In genomic region chr6:322205-322930, GRCh38 we compare ENCODE assay signal across 24 cellular contexts. TPM values are rescaled to one million over a fixed set of nuclear protein-coding genes. Genes with fewer than 3 reads are reported as not detected.
A peak's percentile ranks its signal among the peaks of the same experiment; 100 is the strongest.
DNase-seq lines count a peak whose midpoint lies in the region; ATAC-seq and TF ChIP-seq lines count a peak whose summit lies in the region.
"Had no signal": no experiment of that assay in that cellular context is flagged by ENCODE, and none has a peak within 500 bp of the region (broad histone marks: within the 10 kb centered on the region; RNA-seq: fewer than 3 reads in every experiment).

No MANE protein-coding gene starts in this region.

- H3K9ac ChIP-seq in SK-N-SH: no peak overlapping the region

- H3K27ac Mint-ChIP-seq in activated T-cell treated with anti-CD3 and anti-CD28 coated beads, Interleukin-2, amount 50 U/mL, for 24 hours: no peak overlapping the region
- H3K27ac Mint-ChIP-seq: activated CD4-positive, alpha-beta T cell treated with anti-CD3 and anti-CD28 coated beads, Interleukin-2, amount 10 ng/mL, durations not matched to agents 7 days and 5 days; brain; CD8-positive, alpha-beta memory T cell; memory B cell; nephron; stimulated activated naive CD8-positive, alpha-beta T cell treated with anti-CD3 and anti-CD28 coated beads, Interleukin-15, Interleukin-2, amounts not matched to agents 100 ng/mL and 50 ng/mL, for 24 hours had no signal

- no peaks in the 10 kb centered on the region for H3K9me3 Mint-ChIP-seq in activated T-cell treated with anti-CD3 and anti-CD28 coated beads, Interleukin-2, amount 50 U/mL, for 24 hours
- H3K9me3 Mint-ChIP-seq: activated CD4-positive, alpha-beta T cell treated with anti-CD3 and anti-CD28 coated beads, Interleukin-2, amount 10 ng/mL, durations not matched to agents 7 days and 5 days; memory B cell; stimulated activated naive CD8-positive, alpha-beta T cell treated with anti-CD3 and anti-CD28 coated beads, Interleukin-15, Interleukin-2, amounts not matched to agents 100 ng/mL and 50 ng/mL, for 24 hours had no signal

- CTCF ChIA-PET in SK-N-SH (lab: Yijun Ruan, JAX): interaction anchor here (0.8 kb wide), 1 partner anchor 9 kb away, joined by 3 read pairs; no protein-coding TSS in a partner anchor

- no peaks in the 10 kb centered on the region for H3K79me2 ChIP-seq in SK-N-SH (ENCODE audit: insufficient read depth)

- no peak overlapping the region for H2AFZ ChIP-seq in SK-N-SH (ENCODE audit: low read depth)

- intact Hi-C loops in posterior vena cava (cut with DNase I): no loop called here

- no peaks in the 10 kb centered on the region for H3K9me2 ChIP-seq in SK-N-SH

- no peaks in the 10 kb centered on the region for H3K9me3 ChIP-seq in SK-N-SH
- H3K9me3 ChIP-seq: uterus had no signal

- POLR2A ChIA-PET in SK-N-SH (lab: Yijun Ruan, JAX): no interaction called here

- H3K27me3 ChIP-seq in H7 (ENCODE audit: control insufficient read depth, insufficient read depth, low read length) (no peaks in the 10 kb centered on the region), SK-N-SH (ENCODE audit: insufficient read depth) (peaks cover 23% of the 10 kb centered on the region)
- H3K27me3 ChIP-seq: uterus had no signal

- peaks cover 6% of the 10 kb centered on the region for H3K36me3 Mint-ChIP-seq in activated T-cell treated with anti-CD3 and anti-CD28 coated beads, Interleukin-2, amount 50 U/mL, for 24 hours (ENCODE audit: low read depth)
- H3K36me3 Mint-ChIP-seq: brain had no signal

- H3K4me1 Mint-ChIP-seq in activated T-cell treated with anti-CD3 and anti-CD28 coated beads, Interleukin-2, amount 50 U/mL, for 24 hours (ENCODE audit: low read depth): peaks cover 5% of the 10 kb centered on the region
- H3K4me1 Mint-ChIP-seq: brain had no signal

- no peaks in the 10 kb centered on the region for H3F3A ChIP-seq in SK-N-SH (replicated peaks; ENCODE audit: insufficient read depth)

- TF ChIP-seq EP300 in SK-N-SH (IDR thresholded peaks at IDR 0.05; ENCODE audit: borderline replicate concordance in 1 of 2, low read depth in 1 of 2, low read length in 1 of 2): no peak

- no peak overlapping the region for H3K4me3 ChIP-seq in H7 (ENCODE audit: insufficient read depth, low read depth, low read length)
- no peak overlapping the region for H3K4me3 ChIP-seq in SK-N-SH (ENCODE audit: low read depth in 2 of 2, low read length in 1 of 2)
- H3K4me3 ChIP-seq: uterus had no signal

- WGBS in SK-N-SH (ENCODE audit: low lambda C conversion rate): 46% methylated on average over 14 of the region's 15 CpGs

- ATAC-seq in HG03432 (IDR thresholded peaks at IDR 0.05; ENCODE audit: unreplicated experiment): no peak
- ATAC-seq in stimulated activated naive CD8-positive, alpha-beta T cell treated with anti-CD3 and anti-CD28 coated beads, Interleukin-15, Interleukin-2, amounts not matched to agents 100 U/mL and 50 U/mL, for 24 hours: no peak

- H3K4me2 ChIP-seq in SK-N-SH: no peak overlapping the region

- H4K20me1 ChIP-seq in SK-N-SH (ENCODE audit: insufficient read depth): 0 out of 2 replicates have a peak, but pooled peaks cover 4% of the 10 kb centered on the region

- H3K4me1 ChIP-seq in SK-N-SH (ENCODE audit: control insufficient read depth in 1 of 2, insufficient read depth in 2 of 2, low read depth in 1 of 2, low read length in 1 of 2): no peaks in the 10 kb centered on the region

- no peak overlapping the region for H3K27ac ChIP-seq in SK-N-SH (ENCODE audit: low read depth in 2 of 2, low read length in 1 of 2)
- H3K27ac ChIP-seq: uterus had no signal

- H3K4me3 Mint-ChIP-seq in activated T-cell treated with anti-CD3 and anti-CD28 coated beads, Interleukin-2, amount 50 U/mL, for 24 hours: no peak overlapping the region
- H3K4me3 Mint-ChIP-seq: activated CD4-positive, alpha-beta T cell treated with anti-CD3 and anti-CD28 coated beads, Interleukin-2, amount 10 ng/mL, durations not matched to agents 7 days and 5 days; brain; CD8-positive, alpha-beta memory T cell; memory B cell; nephron; stimulated activated naive CD8-positive, alpha-beta T cell treated with anti-CD3 and anti-CD28 coated beads, Interleukin-15, Interleukin-2, amounts not matched to agents 100 ng/mL and 50 ng/mL, for 24 hours had no signal

- peak; percentile 29 for DNase-seq in activated T-cell treated with anti-CD3 and anti-CD28 coated beads, Interleukin-2, amount 50 U/mL, for 24 hours
- DNase-seq in activated T-cell treated with anti-CD3 and anti-CD28 coated beads, Interleukin-2, amount 50 U/mL, for 48 hours: no peak
- peak; percentile 69 for DNase-seq in H7
- DNase-seq in SK-N-SH: no peak
- DNase-seq in posterior vena cava (ENCODE audit: low spot score): peak; percentile 68
- no peak for DNase-seq in NCI-H2081 treated with DMSO at 0.1 percent for 48 hours (lab: John Stamatoyannopoulos, UW)
- no peak for DNase-seq in stimulated activated naive CD8-positive, alpha-beta T cell treated with anti-CD3 and anti-CD28 coated beads, Interleukin-15, Interleukin-2, amounts not matched to agents 100 U/mL and 50 U/mL, for 24 hours
- DNase-seq: activated CD4-positive, alpha-beta T cell treated with anti-CD3 and anti-CD28 coated beads, Interleukin-2, amount 10 ng/mL, durations not matched to agents 7 days and 5 days; activated naive CD4-positive, alpha-beta T cell treated with anti-CD3 and anti-CD28 coated beads, Interleukin-2, amount 50 U/mL, for 16 hours; activated T-cell treated with anti-CD3 and anti-CD28 coated beads for 4 hours; CD8-positive, alpha-beta memory T cell; dermis blood vessel endothelial cell; EL; erythroblast; NCI-H1048; NCI-H2171 treated with DMSO at 0.1 percent for 48 hours; SHP77; T-helper 9 cell; uterus had no signal

- 0 out of 2 replicates have a peak, but pooled peaks have one; percentile 10 for TF ChIP-seq CTCF in SK-N-SH (IDR thresholded peaks at IDR 0.05)

- H3K27me3 Mint-ChIP-seq in activated T-cell treated with anti-CD3 and anti-CD28 coated beads, Interleukin-2, amount 50 U/mL, for 24 hours: no peaks in the 10 kb centered on the region
- H3K27me3 Mint-ChIP-seq: activated CD4-positive, alpha-beta T cell treated with anti-CD3 and anti-CD28 coated beads, Interleukin-2, amount 10 ng/mL, durations not matched to agents 7 days and 5 days; CD8-positive, alpha-beta memory T cell; memory B cell; stimulated activated naive CD8-positive, alpha-beta T cell treated with anti-CD3 and anti-CD28 coated beads, Interleukin-15, Interleukin-2, amounts not matched to agents 100 ng/mL and 50 ng/mL, for 24 hours had no signal

- no peak for TF ChIP-seq RAD21 in SK-N-SH (IDR thresholded peaks at IDR 0.05; ENCODE audit: low read length)

- H3K36me3 ChIP-seq in H7 (replicated peaks; ENCODE audit: control insufficient read depth, insufficient read depth, low read length) (no peaks in the 10 kb centered on the region; the same call in 1 of the 2 replicates), SK-N-SH (replicated peaks in 1 of 2; ENCODE audit: control insufficient read depth in 1 of 2, insufficient read depth in 2 of 2, low read length in 1 of 2) (no peaks in the 10 kb centered on the region)
- H3K36me3 ChIP-seq: uterus had no signal

TF ChIP-seq in SK-N-SH, 30 proteins besides CTCF, POLR2A, EP300 and RAD21 (continues in another document):
- TF ChIP-seq GABPA (IDR thresholded peaks at IDR 0.05; ENCODE audit: low read depth) (no peak), FOXJ3 (CRISPR knock-in tag; IDR thresholded peaks at IDR 0.05) (no peak), CHD2 (IDR thresholded peaks at IDR 0.05; ENCODE audit: low read length, partially characterized antibody) (no peak), REST (IDR thresholded peaks at IDR 0.05; ENCODE audit: low read depth, low read length) (no peak), TAF1 (IDR thresholded peaks at IDR 0.05; ENCODE audit: borderline replicate concordance, low read depth, low read length) (no peak)
- TF ChIP-seq, protein P1, sequence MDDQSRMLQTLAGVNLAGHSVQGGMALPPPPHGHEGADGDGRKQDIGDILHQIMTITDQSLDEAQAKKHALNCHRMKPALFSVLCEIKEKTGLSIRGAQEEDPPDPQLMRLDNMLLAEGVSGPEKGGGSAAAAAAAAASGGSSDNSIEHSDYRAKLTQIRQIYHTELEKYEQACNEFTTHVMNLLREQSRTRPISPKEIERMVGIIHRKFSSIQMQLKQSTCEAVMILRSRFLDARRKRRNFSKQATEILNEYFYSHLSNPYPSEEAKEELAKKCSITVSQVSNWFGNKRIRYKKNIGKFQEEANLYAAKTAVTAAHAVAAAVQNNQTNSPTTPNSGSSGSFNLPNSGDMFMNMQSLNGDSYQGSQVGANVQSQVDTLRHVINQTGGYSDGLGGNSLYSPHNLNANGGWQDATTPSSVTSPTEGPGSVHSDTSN (IDR thresholded peaks at IDR 0.05): no peak

RNA-seq across cellular contexts. Expression of gene DUSP22, which starts 30.1 kb away (rescaled TPM):
- 30.7 and 42.1 TPM in 2 replicates for total RNA-seq in H7 (2014; rRNA removed; shearing (Covaris generic))
- polyA plus RNA-seq in SK-N-SH (2012; rRNA removed): 5.6 and 6.8 TPM in 2 replicates
- polyA plus RNA-seq in SK-N-SH (2012; cell fraction: cytosol; rRNA removed): 6.5 and 6.7 TPM in 2 replicates
- polyA plus RNA-seq in SK-N-SH (2012; cell fraction: nucleus; rRNA removed): 30.6 and 31.7 TPM in 2 replicates
- 10 to 100 TPM; 45.7 to 51.8 TPM for total RNA-seq in posterior vena cava

Comparison
In these comparisons a context has a peak if more than half of its experiments do, and no peak if none do; other contexts are left out.
1. DNase-seq: peak in activated T-cell treated with anti-CD3 and anti-CD28 coated beads, Interleukin-2, amount 50 U/mL, for 24 hours (single experiment), H7 (single experiment) and posterior vena cava (single experiment); none in activated T-cell treated with anti-CD3 and anti-CD28 coated beads, Interleukin-2, amount 50 U/mL, for 48 hours (0 of 2), SK-N-SH (single experiment), NCI-H2081 treated with DMSO at 0.1 percent for 48 hours (single experiment) and stimulated activated naive CD8-positive, alpha-beta T cell treated with anti-CD3 and anti-CD28 coated beads, Interleukin-15, Interleukin-2, amounts not matched to agents 100 U/mL and 50 U/mL, for 24 hours (single experiment).